28 cellular contexts compared by ENCODE assay signal in the genomic region with DNA sequence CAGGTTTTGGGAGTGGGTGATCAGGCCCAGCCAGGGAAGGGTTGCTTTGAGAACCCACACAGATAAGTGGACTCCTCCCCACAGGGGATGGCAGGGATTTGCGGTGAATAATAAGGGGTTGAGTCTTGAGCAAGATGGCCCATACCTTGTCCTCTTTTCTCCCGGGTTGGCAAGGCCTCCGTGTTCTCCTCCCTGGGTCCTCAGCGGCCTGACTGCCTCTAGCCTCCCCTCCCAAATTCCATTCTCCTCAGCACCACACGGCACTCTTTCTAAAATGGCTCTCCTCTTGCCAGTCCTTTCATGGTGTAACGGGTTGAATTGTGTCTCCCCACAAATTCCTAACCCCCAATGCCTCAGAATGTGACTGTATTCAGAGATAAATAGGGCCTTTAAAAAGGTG.
DNase-seq lines count a peak whose midpoint lies in the region; ATAC-seq and TF ChIP-seq lines count a peak whose summit lies in the region.
"Had no signal": no experiment of that assay in that cellular context is flagged by ENCODE, and none has a peak within 500 bp of the region (broad histone marks: within the 10 kb centered on the region; RNA-seq: fewer than 3 reads in every experiment).

No MANE protein-coding gene starts in this region.

- H2BK120ac ChIP-seq in neuronal stem cell (ENCODE audit: low read depth, low read length), result no peak overlapping the region

- H3K27ac ChIP-seq in GM23338 (ENCODE audit: low read depth), result no peak overlapping the region
- no peak overlapping the region for H3K27ac ChIP-seq in neuronal stem cell (replicated peaks; ENCODE audit: low read length)
- H3K27ac ChIP-seq in upper lobe of right lung, result no peak overlapping the region
- H3K27ac ChIP-seq: breast epithelium, gastrocnemius medialis, SJSA1, spleen, tibial nerve had no signal

- no peak overlapping the region for H3K9ac ChIP-seq in neuronal stem cell (ENCODE audit: low read depth, low read length, poor library complexity)

- intact Hi-C loops in upper lobe of right lung (cut with DNase I), result no loop called here

- no peak overlapping the region for H3K4ac ChIP-seq in neuronal stem cell (ENCODE audit: low read length)

- H3K9me2 ChIP-seq in GM23338 (ENCODE audit: insufficient read depth), result peaks cover 17% of the 10 kb centered on the region; the same call in 1 of the 2 replicates

- H3F3A ChIP-seq in GM23338 (replicated peaks; ENCODE audit: low read depth), result 0 out of 2 replicates have a peak, but pooled peaks cover 3% of the 10 kb centered on the region

- peak; percentile 34 for DNase-seq in GM23338 (ENCODE audit: low spot score)
- DNase-seq in T-helper 17 cell, result no peak
- peak; percentile 83 for DNase-seq in islet precursor cell
- DNase-seq in neuronal stem cell (ENCODE audit: low spot score), result no peak
- DNase-seq in NCI-H524 treated with DMSO at 0.1 percent for 48 hours (lab: John Stamatoyannopoulos, UW), result no peak
- no peak for DNase-seq in OCI-M2 (lab: John Stamatoyannopoulos, UW; ENCODE audit: unreplicated experiment)
- no peak for DNase-seq in H4 (ENCODE audit: low spot score)
- DNase-seq in upper lobe of right lung, result no peak
- DNase-seq: activated CD4-positive, alpha-beta memory T cell treated with anti-CD3 and anti-CD28 coated beads, Interleukin-2, amount 10 ng/mL, durations not matched to agents 7 days and 5 days; activated effector memory CD4-positive, alpha-beta T cell treated with Interleukin-2 at 50 U/mL for 16 hours; anterior cingulate cortex; C1 segment of cervical spinal cord; Caco-2; gastrocnemius medialis; HCEC 1CT; left colon; mammary epithelial cell; NCI-H1048; NCI-H446; nucleus accumbens; RPMI8226; spleen had no signal

- H3K4me2 ChIP-seq in GM23338, result peak overlapping the region; percentile 25; the same call in 1 of the 2 replicates
- no peak overlapping the region for H3K4me2 ChIP-seq in neuronal stem cell (ENCODE audit: insufficient read depth, low read length, poor library complexity, severe bottlenecking)

- H3K27me3 ChIP-seq in GM23338 (ENCODE audit: insufficient read depth), result no peaks in the 10 kb centered on the region
- no peaks in the 10 kb centered on the region for H3K27me3 ChIP-seq in neuronal stem cell (ENCODE audit: control insufficient read depth in 3 of 3, insufficient read depth in 3 of 3, low read depth in 1 of 3, low read length in 3 of 3)
- H3K27me3 ChIP-seq in upper lobe of right lung, result no peaks in the 10 kb centered on the region
- H3K27me3 ChIP-seq: breast epithelium, gastrocnemius medialis, SJSA1, spleen, tibial nerve had no signal

- no peaks in the 10 kb centered on the region for H4K20me1 ChIP-seq in GM23338 (replicated peaks; ENCODE audit: insufficient read depth)

- H3K4me1 ChIP-seq in GM23338 (ENCODE audit: insufficient read depth) (peaks cover 33% of the 10 kb centered on the region), neuronal stem cell (ENCODE audit: control insufficient read depth in 2 of 2, insufficient read depth in 1 of 2, low read depth in 1 of 2, low read length in 2 of 2) (peaks cover 7% of the 10 kb centered on the region in 2 donors), upper lobe of right lung (peaks cover 25% of the 10 kb centered on the region)
- H3K4me1 ChIP-seq: breast epithelium, Caco-2, gastrocnemius medialis had no signal

- H2AFZ ChIP-seq in GM23338 (no peak overlapping the region), neuronal stem cell (ENCODE audit: low read length) (no peak overlapping the region)

- no peak overlapping the region for H2BK12ac ChIP-seq in neuronal stem cell (ENCODE audit: low read length)

- H3K27ac Mint-ChIP-seq in GM23338 (peak overlapping the region; percentile 1; the same call in 1 of the 2 replicates), T-helper 17 cell (peak overlapping the region; percentile 51)
- H3K27ac Mint-ChIP-seq: activated CD4-positive, alpha-beta memory T cell treated with anti-CD3 and anti-CD28 coated beads, Interleukin-2, amount 10 ng/mL, durations not matched to agents 7 days and 5 days; activated naive CD8-positive, alpha-beta T cell; progenitor cell of endocrine pancreas had no signal

- peak overlapping the region; percentile 7 for H3K18ac ChIP-seq in neuronal stem cell (ENCODE audit: low read length)

- ATAC-seq in GM23338, result peak; percentile 40
- ATAC-seq in T-helper 17 cell, result no peak
- no peak for ATAC-seq in upper lobe of right lung
- ATAC-seq: gastrocnemius medialis, left colon had no signal

- peaks cover 4% of the 10 kb centered on the region; the same call in 1 of the 3 replicates for H3K9me3 Mint-ChIP-seq in GM23338

- H4K91ac ChIP-seq in neuronal stem cell (ENCODE audit: low read depth, low read length, poor library complexity), result no peak overlapping the region

- no peaks in the 10 kb centered on the region for H3K36me3 ChIP-seq in GM23338 (ENCODE audit: insufficient read depth)
- no peaks in the 10 kb centered on the region for H3K36me3 ChIP-seq in neuronal stem cell (replicated peaks in 1 of 2; ENCODE audit: control insufficient read depth in 2 of 2, insufficient read depth in 2 of 2, low read length in 2 of 2)
- H3K36me3 ChIP-seq in upper lobe of right lung, result no peaks in the 10 kb centered on the region
- H3K36me3 ChIP-seq: breast epithelium, gastrocnemius medialis, SJSA1, spleen, tibial nerve had no signal

- H2AK5ac ChIP-seq in neuronal stem cell (ENCODE audit: low read depth, low read length), result peak overlapping the region; percentile 52

- H2BK5ac ChIP-seq in neuronal stem cell (ENCODE audit: low read length), result no peak overlapping the region

- H3K4me3 Mint-ChIP-seq in GM23338 (no peak overlapping the region; the same call in 2 of the 3 replicates), T-helper 17 cell (no peak overlapping the region)
- H3K4me3 Mint-ChIP-seq: activated CD4-positive, alpha-beta memory T cell treated with anti-CD3 and anti-CD28 coated beads, Interleukin-2, amount 10 ng/mL, durations not matched to agents 7 days and 5 days; activated naive CD8-positive, alpha-beta T cell; IgD-negative memory B cell had no signal

- H3K36me3 Mint-ChIP-seq in GM23338 (ENCODE audit: low read depth) (peaks cover 4% of the 10 kb centered on the region; the same call in 2 of the 3 replicates), T-helper 17 cell (ENCODE audit: low read depth) (peaks cover 5% of the 10 kb centered on the region)

- H3K14ac ChIP-seq in neuronal stem cell (ENCODE audit: low read length), result no peak overlapping the region

- H3K79me1 ChIP-seq in neuronal stem cell (ENCODE audit: low read depth, low read length), result peaks cover 3% of the 10 kb centered on the region

- H4K8ac ChIP-seq in neuronal stem cell (ENCODE audit: low read depth, low read length), result no peak overlapping the region

- WGBS in neuronal stem cell (ENCODE audit: extremely low coverage in 2 of 2, insufficient read length in 2 of 2, insufficient replicate concordance in 1 of 2), 2 donors, result no CpG with 5 or more reads among the region's 6 CpGs

- peaks cover 25% of the 10 kb centered on the region for H3K79me2 ChIP-seq in GM23338 (replicated peaks; ENCODE audit: insufficient read depth)

- no peak overlapping the region for H3K23ac ChIP-seq in neuronal stem cell (ENCODE audit: low read depth, low read length, poor library complexity)

- H3K27me3 Mint-ChIP-seq in GM23338 (ENCODE audit: insufficient read depth, low read depth, poor library complexity) (peaks cover 5% of the 10 kb centered on the region), T-helper 17 cell (no peaks in the 10 kb centered on the region)
- H3K27me3 Mint-ChIP-seq: activated CD4-positive, alpha-beta memory T cell treated with anti-CD3 and anti-CD28 coated beads, Interleukin-2, amount 10 ng/mL, durations not matched to agents 7 days and 5 days; activated naive CD8-positive, alpha-beta T cell; IgD-negative memory B cell; progenitor cell of endocrine pancreas had no signal

- H3K4me1 Mint-ChIP-seq in GM23338 (peaks cover 52% of the 10 kb centered on the region), T-helper 17 cell (peaks cover 58% of the 10 kb centered on the region)

- H2BK15ac ChIP-seq in neuronal stem cell (ENCODE audit: low read length), result no peak overlapping the region

- H3K4me3 ChIP-seq in GM23338, result no peak overlapping the region
- H3K4me3 ChIP-seq in neuronal stem cell (ENCODE audit: low read length in 2 of 2), result no peak overlapping the region
- no peak overlapping the region for H3K4me3 ChIP-seq in upper lobe of right lung
- H3K4me3 ChIP-seq: breast epithelium, gastrocnemius medialis, SJSA1, spleen, tibial nerve had no signal

- no peak for TF ChIP-seq CTCF in GM23338 (conservative IDR thresholded peaks at IDR 0.05; ENCODE audit: low read depth in 2 of 2)
- no peak for TF ChIP-seq CTCF in upper lobe of right lung (IDR thresholded peaks at IDR 0.05)

- no peaks in the 10 kb centered on the region for H3K9me3 ChIP-seq in T-helper 17 cell (ENCODE audit: control insufficient read depth, low read length, poor library complexity, severe bottlenecking)
- peaks cover 0 to 3% of the 10 kb centered on the region in 2 donors for H3K9me3 ChIP-seq in neuronal stem cell (replicated peaks in 1 of 2; ENCODE audit: control insufficient read depth in 2 of 2, insufficient read depth in 1 of 2, low read depth in 1 of 2, low read length in 2 of 2)
- no peaks in the 10 kb centered on the region for H3K9me3 ChIP-seq in upper lobe of right lung
- H3K9me3 ChIP-seq: breast epithelium, Caco-2, gastrocnemius medialis, SJSA1, tibial nerve had no signal

TF ChIP-seq in GM23338, 12 proteins besides CTCF, POLR2A, EP300 and RAD21:
- TF ChIP-seq STAT1 (IDR thresholded peaks at IDR 0.05; ENCODE audit: unreplicated experiment), result no peak
- no peak for TF ChIP-seq NANOG (IDR thresholded peaks at IDR 0.05; ENCODE audit: borderline replicate concordance)
- no peak for TF ChIP-seq ZNF331 (CRISPR knock-in tag; IDR thresholded peaks at IDR 0.05; ENCODE audit: low read depth)
- no peak for TF ChIP-seq CREB1 (CRISPR knock-in tag; IDR thresholded peaks at IDR 0.05; ENCODE audit: low read depth)

Comparison
In these comparisons a context has a peak if more than half of its experiments do, and no peak if none do; other contexts are left out.
1. DNase-seq: peak in GM23338 (single experiment) and islet precursor cell (single experiment); none in T-helper 17 cell (0 of 3), neuronal stem cell (single experiment), NCI-H524 treated with DMSO at 0.1 percent for 48 hours (single experiment), OCI-M2 (single experiment), H4 (single experiment) and upper lobe of right lung (single experiment).